In genomic region chr1:166484471-166484870, GRCh38 we compare ENCODE assay signal across 28 cellular contexts.
"Had no signal": no experiment of that assay in that cellular context is flagged by ENCODE, and none has a peak within 500 bp of the region (broad histone marks: within the 10 kb centered on the region; RNA-seq: fewer than 3 reads in every experiment).

No MANE protein-coding gene starts in this region.

- H3K4me1 ChIP-seq: lower lobe of right lung, right atrium auricular region, stomach, testis, thyroid gland, upper lobe of right lung had no signal

- FAIRE-seq: islet of Langerhans, urothelium cell line had no signal

- H3K27ac Mint-ChIP-seq: immature natural killer cell; natural killer cell; progenitor cell of endocrine pancreas; stimulated activated naive B cell treated with anti-CD40 and anti-IgM and Interleukin-4, amounts not matched to agents 10 μg/mL and 1 μg/mL and 100 μg/mL, for 72 hours had no signal

- H3K4me3 ChIP-seq: left lung, lower lobe of right lung, ovary, right atrium auricular region, skin epidermis, stomach, testis, thyroid gland, transverse colon, upper lobe of right lung had no signal

- DNase-seq: hypothalamus; immature natural killer cell; kidney; left colon; left lung; lower lobe of right lung; mammary epithelial cell; mesenchymal stem cell; naive B cell; natural killer cell; ovary; stimulated activated CD4-positive, alpha-beta T cell treated with anti-CD3 and anti-CD28 coated beads, Interleukin-12 subunit alpha, Interleukin-12 subunit beta, amount 100 ng/mL, for 4 hours; stimulated activated CD4-positive, alpha-beta T cell treated with anti-CD3 and anti-CD28 coated beads, Interleukin-15, amount 100 ng/mL, for 24 hours; stimulated activated CD4-positive, alpha-beta T cell treated with anti-CD3 and anti-CD28 coated beads, Interleukin-2, amount 100 ng/mL, for 24 hours; stimulated activated CD4-positive, alpha-beta T cell treated with anti-CD3 and anti-CD28 coated beads, Interleukin-4, amount 100 ng/mL, for 1 hour; stimulated activated naive B cell treated with anti-CD40 and anti-IgM and Interleukin-4, amounts not matched to agents 10 μg/mL and 1 μg/mL and 100 μg/mL, for 72 hours; stimulated activated naive CD8-positive, alpha-beta T cell treated with anti-CD3 and anti-CD28 coated beads, Interleukin-15, Interleukin-2, amounts not matched to agents 100 U/mL and 50 U/mL, for 24 hours; stomach; testis; thyroid gland; transverse colon; upper lobe of right lung had no signal

- H3K27me3 Mint-ChIP-seq: progenitor cell of endocrine pancreas; stimulated activated naive B cell treated with anti-CD40 and anti-IgM and Interleukin-4, amounts not matched to agents 10 μg/mL and 1 μg/mL and 100 μg/mL, for 72 hours had no signal

- H3K27ac ChIP-seq: left lung, lower lobe of right lung, ovary, right atrium auricular region, skin epidermis, stomach, testis, thyroid gland, transverse colon, upper lobe of right lung had no signal

- H3K9me3 Mint-ChIP-seq: immature natural killer cell; naive B cell; natural killer cell; stimulated activated naive B cell treated with anti-CD40 and anti-IgM and Interleukin-4, amounts not matched to agents 10 μg/mL and 1 μg/mL and 100 μg/mL, for 72 hours had no signal

- ATAC-seq: left colon; left lung; lower lobe of right lung; natural killer cell; sciatic nerve; stimulated activated naive B cell treated with anti-CD40 and anti-IgM and Interleukin-4, amounts not matched to agents 10 μg/mL and 1 μg/mL and 100 μg/mL, for 72 hours; stimulated activated naive CD8-positive, alpha-beta T cell treated with anti-CD3 and anti-CD28 coated beads, Interleukin-15, Interleukin-2, amounts not matched to agents 100 U/mL and 50 U/mL, for 24 hours; upper lobe of right lung had no signal

- H3K9me3 ChIP-seq: left lung, lower lobe of right lung, ovary, right atrium auricular region, stomach, testis, thyroid gland, transverse colon, upper lobe of right lung had no signal

- H3K27me3 ChIP-seq: left lung, ovary, right atrium auricular region, stomach, testis, thyroid gland, transverse colon, upper lobe of right lung had no signal

- H3K36me3 ChIP-seq: left lung, lower lobe of right lung, ovary, right atrium auricular region, stomach, thyroid gland, transverse colon, upper lobe of right lung had no signal

- H3K36me3 Mint-ChIP-seq: natural killer cell had no signal

- H3K4me3 Mint-ChIP-seq: immature natural killer cell; naive B cell; natural killer cell; stimulated activated naive B cell treated with anti-CD40 and anti-IgM and Interleukin-4, amounts not matched to agents 10 μg/mL and 1 μg/mL and 100 μg/mL, for 72 hours had no signal
